In genomic region chr11:78417888-78418583, GRCh38 we compare ENCODE assay signal across 8 cellular contexts. TPM values are rescaled to one million over a fixed set of nuclear protein-coding genes. Genes with fewer than 3 reads are reported as not detected.
DNase-seq lines count a peak whose midpoint lies in the region; ATAC-seq and TF ChIP-seq lines count a peak whose summit lies in the region.

No MANE protein-coding gene starts in this region.

- peak overlapping the region; percentile 85 for H3K27ac Mint-ChIP-seq in activated CD4-positive, alpha-beta T cell treated with anti-CD3 and anti-CD28 coated beads, Interleukin-2, amount 10 ng/mL, durations not matched to agents 24 days and 14 days
- H3K27ac Mint-ChIP-seq in dendritic cell treated with granulocyte-macrophage colony-stimulating factor and Interleukin-4, amounts not matched to agents 40 ng/mL and 50 ng/mL, for 4 days: peak overlapping the region; percentile 88

- H3K9me3 Mint-ChIP-seq in activated CD4-positive, alpha-beta T cell treated with anti-CD3 and anti-CD28 coated beads, Interleukin-2, amount 10 ng/mL, durations not matched to agents 24 days and 14 days: no peaks in the 10 kb centered on the region
- no peaks in the 10 kb centered on the region for H3K9me3 Mint-ChIP-seq in dendritic cell treated with granulocyte-macrophage colony-stimulating factor and Interleukin-4, amounts not matched to agents 40 ng/mL and 50 ng/mL, for 4 days

- peaks cover 12% of the 10 kb centered on the region for H3K36me3 Mint-ChIP-seq in activated CD4-positive, alpha-beta T cell treated with anti-CD3 and anti-CD28 coated beads, Interleukin-2, amount 10 ng/mL, durations not matched to agents 24 days and 14 days (ENCODE audit: low read depth)
- peaks cover 23% of the 10 kb centered on the region for H3K36me3 Mint-ChIP-seq in dendritic cell treated with granulocyte-macrophage colony-stimulating factor and Interleukin-4, amounts not matched to agents 40 ng/mL and 50 ng/mL, for 4 days (ENCODE audit: low read depth)

- H3K27ac ChIP-seq in ACC112 (ENCODE audit: low read depth, low read length): peak overlapping the region; percentile 31; the same call in 1 of the 2 replicates
- peak overlapping the region; percentile 43 to 79 for H3K27ac ChIP-seq in liver (ENCODE audit: low read depth in 1 of 2, low read length in 2 of 2)

- peaks cover 56% of the 10 kb centered on the region for H3K4me1 Mint-ChIP-seq in activated CD4-positive, alpha-beta T cell treated with anti-CD3 and anti-CD28 coated beads, Interleukin-2, amount 10 ng/mL, durations not matched to agents 24 days and 14 days
- H3K4me1 Mint-ChIP-seq in dendritic cell treated with granulocyte-macrophage colony-stimulating factor and Interleukin-4, amounts not matched to agents 40 ng/mL and 50 ng/mL, for 4 days (ENCODE audit: low read depth): peaks cover 71% of the 10 kb centered on the region

- no peaks in the 10 kb centered on the region for H3K27me3 ChIP-seq in ACC112 (ENCODE audit: insufficient read depth, low read length)
- no peaks in the 10 kb centered on the region for H3K27me3 ChIP-seq in liver (ENCODE audit: control insufficient read depth in 4 of 4, insufficient read depth in 4 of 4, low read length in 3 of 4)

- no peaks in the 10 kb centered on the region for H3K9me3 ChIP-seq in liver (ENCODE audit: control insufficient read depth in 4 of 4, low read length in 3 of 4)

- intact Hi-C loops in activated CD4-positive, alpha-beta T cell treated with anti-CD3 and anti-CD28 coated beads, Interleukin-2, amount 10 ng/mL, durations not matched to agents 24 days and 14 days (cut with micrococcal nuclease): loop anchor here (1.0 to 10.0 kb wide), 12 partner anchors 9 to 423 kb away; partner anchors contain the start of genes ALG8, INTS4, KCTD21 and NDUFC2
- intact Hi-C loops in dendritic cell treated with granulocyte-macrophage colony-stimulating factor and Interleukin-4, amounts not matched to agents 40 ng/mL and 50 ng/mL, for 4 days (cut with micrococcal nuclease): loop anchor here (2.0 to 5.0 kb wide), 3 partner anchors 67 to 191 kb away; no protein-coding TSS in a partner anchor

- peak overlapping the region; percentile 30 to 45 for H3K9ac ChIP-seq in liver (ENCODE audit: low read depth in 1 of 2, low read length in 2 of 2)

- TF ChIP-seq CTCF in liver (IDR thresholded peaks at IDR 0.05; ENCODE audit: low read depth, low read length, missing input control): peak; percentile 35

- H3K4me1 ChIP-seq in ACC112 (ENCODE audit: control insufficient read depth, insufficient read depth, low read length, unreplicated experiment) (peaks cover 32% of the 10 kb centered on the region), liver (ENCODE audit: control insufficient read depth in 4 of 4, insufficient read depth in 4 of 4, low read length in 3 of 4) (peaks cover 0 to 32% (median 20%) of the 10 kb centered on the region in 4 donors)

- H3K27me3 Mint-ChIP-seq in activated CD4-positive, alpha-beta T cell treated with anti-CD3 and anti-CD28 coated beads, Interleukin-2, amount 10 ng/mL, durations not matched to agents 24 days and 14 days: peaks cover 11% of the 10 kb centered on the region
- H3K27me3 Mint-ChIP-seq in dendritic cell treated with granulocyte-macrophage colony-stimulating factor and Interleukin-4, amounts not matched to agents 40 ng/mL and 50 ng/mL, for 4 days: no peaks in the 10 kb centered on the region

- under 1% methylated on average over 68 of the region's 68 CpGs for WGBS in liver

- DNase-seq in NCI-H345 treated with DMSO at 0.1 percent for 48 hours (lab: John Stamatoyannopoulos, UW; ENCODE audit: unreplicated experiment): peak; percentile 67
- peak; percentile 96 for DNase-seq in activated CD4-positive, alpha-beta T cell treated with anti-CD3 and anti-CD28 coated beads, Interleukin-2, amount 10 ng/mL, durations not matched to agents 24 days and 14 days
- DNase-seq in stimulated activated CD4-positive, alpha-beta T cell treated with anti-CD3 and anti-CD28 coated beads, Interleukin-4, amount 100 ng/mL, for 1 hour: peak; percentile 69

- peak; percentile 30 for TF ChIP-seq POLR2A in GM18526 (IDR thresholded peaks at IDR 0.05; ENCODE audit: extremely low read depth, insufficient read length)

- TF ChIP-seq RAD21 in liver (IDR thresholded peaks at IDR 0.05): no peak

- H3K79me2 ChIP-seq in ACC112 (ENCODE audit: control insufficient read depth, insufficient read depth, low read length, unreplicated experiment): peaks cover 5% of the 10 kb centered on the region

- peak; percentile 50 for ATAC-seq in HG03103 (IDR thresholded peaks at IDR 0.05; ENCODE audit: low read depth, unreplicated experiment)

- H2AFZ ChIP-seq in ACC112 (ENCODE audit: low read length, unreplicated experiment): peak overlapping the region; percentile 66

- no peaks in the 10 kb centered on the region for H3K36me3 ChIP-seq in ACC112 (ENCODE audit: insufficient read depth, low read length)
- no peaks in the 10 kb centered on the region for H3K36me3 ChIP-seq in liver (ENCODE audit: control insufficient read depth in 4 of 4, insufficient read depth in 3 of 4, low read depth in 1 of 4, low read length in 3 of 4)

- H3K4me3 Mint-ChIP-seq in activated CD4-positive, alpha-beta T cell treated with anti-CD3 and anti-CD28 coated beads, Interleukin-2, amount 10 ng/mL, durations not matched to agents 24 days and 14 days: peak overlapping the region; percentile 84
- H3K4me3 Mint-ChIP-seq in dendritic cell treated with granulocyte-macrophage colony-stimulating factor and Interleukin-4, amounts not matched to agents 40 ng/mL and 50 ng/mL, for 4 days: peak overlapping the region; percentile 78

- H3K4me3 ChIP-seq in ACC112 (ENCODE audit: low read depth, low read length) (peak overlapping the region; percentile 85), liver (ENCODE audit: low read depth in 1 of 3, low read length in 3 of 3) (peak overlapping the region; percentile 57 to 90 (median 77))

TF ChIP-seq in liver, 16 proteins besides CTCF, POLR2A, EP300 and RAD21:
- TF ChIP-seq YY1 (IDR thresholded peaks at IDR 0.05) (no peak), NR2F2 (IDR thresholded peaks at IDR 0.05) (no peak), RXRA (IDR thresholded peaks at IDR 0.05) (no peak), HNF4A (conservative IDR thresholded peaks at IDR 0.05) (no peak)
- TF ChIP-seq, protein P1, sequence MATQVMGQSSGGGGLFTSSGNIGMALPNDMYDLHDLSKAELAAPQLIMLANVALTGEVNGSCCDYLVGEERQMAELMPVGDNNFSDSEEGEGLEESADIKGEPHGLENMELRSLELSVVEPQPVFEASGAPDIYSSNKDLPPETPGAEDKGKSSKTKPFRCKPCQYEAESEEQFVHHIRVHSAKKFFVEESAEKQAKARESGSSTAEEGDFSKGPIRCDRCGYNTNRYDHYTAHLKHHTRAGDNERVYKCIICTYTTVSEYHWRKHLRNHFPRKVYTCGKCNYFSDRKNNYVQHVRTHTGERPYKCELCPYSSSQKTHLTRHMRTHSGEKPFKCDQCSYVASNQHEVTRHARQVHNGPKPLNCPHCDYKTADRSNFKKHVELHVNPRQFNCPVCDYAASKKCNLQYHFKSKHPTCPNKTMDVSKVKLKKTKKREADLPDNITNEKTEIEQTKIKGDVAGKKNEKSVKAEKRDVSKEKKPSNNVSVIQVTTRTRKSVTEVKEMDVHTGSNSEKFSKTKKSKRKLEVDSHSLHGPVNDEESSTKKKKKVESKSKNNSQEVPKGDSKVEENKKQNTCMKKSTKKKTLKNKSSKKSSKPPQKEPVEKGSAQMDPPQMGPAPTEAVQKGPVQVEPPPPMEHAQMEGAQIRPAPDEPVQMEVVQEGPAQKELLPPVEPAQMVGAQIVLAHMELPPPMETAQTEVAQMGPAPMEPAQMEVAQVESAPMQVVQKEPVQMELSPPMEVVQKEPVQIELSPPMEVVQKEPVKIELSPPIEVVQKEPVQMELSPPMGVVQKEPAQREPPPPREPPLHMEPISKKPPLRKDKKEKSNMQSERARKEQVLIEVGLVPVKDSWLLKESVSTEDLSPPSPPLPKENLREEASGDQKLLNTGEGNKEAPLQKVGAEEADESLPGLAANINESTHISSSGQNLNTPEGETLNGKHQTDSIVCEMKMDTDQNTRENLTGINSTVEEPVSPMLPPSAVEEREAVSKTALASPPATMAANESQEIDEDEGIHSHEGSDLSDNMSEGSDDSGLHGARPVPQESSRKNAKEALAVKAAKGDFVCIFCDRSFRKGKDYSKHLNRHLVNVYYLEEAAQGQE (IDR thresholded peaks at IDR 0.05): no peak

RNA-seq across cellular contexts. Expression of gene GAB2, which starts 0.4 kb away (rescaled TPM):
- 16.1 and 17.0 TPM in 2 replicates for total RNA-seq in activated CD4-positive, alpha-beta T cell treated with anti-CD3 and anti-CD28 coated beads, Interleukin-2, amount 10 ng/mL, durations not matched to agents 24 days and 14 days
- total RNA-seq in liver: 1 to 10 TPM; 3.4 to 3.6 TPM
- 1 to 10 TPM; 1.3 to 1.7 TPM for polyA plus RNA-seq in liver

Comparison
In these comparisons a context has a peak if more than half of its experiments do, and no peak if none do; other contexts are left out.
1. Peak in every context shown above with its lines: DNase-seq, ATAC-seq, H3K4me3 ChIP-seq and H3K27ac ChIP-seq.